ENCODE assay signal across 2 cellular contexts in genomic region chr1:2319291-2319690, GRCh38.
TF ChIP-seq lines count a peak whose summit lies in the region.

No MANE protein-coding gene starts in this region.

TF ChIP-seq in H1, 55 proteins besides CTCF, POLR2A, EP300 and RAD21 (continued from another document):
- TF ChIP-seq CHD7 (IDR thresholded peaks at IDR 0.05; ENCODE audit: insufficient replicate concordance, low read length) = no peak
- TF ChIP-seq POU5F1 (IDR thresholded peaks at IDR 0.05; ENCODE audit: low read depth, low read length) = no peak
- TF ChIP-seq TAF7 (optimal IDR thresholded peaks at IDR 0.05; ENCODE audit: borderline replicate concordance, low read depth, low read length) = no peak
- no peak for TF ChIP-seq HDAC6 (IDR thresholded peaks at IDR 0.05; ENCODE audit: low read depth, low read length)
- TF ChIP-seq BRCA1 (IDR thresholded peaks at IDR 0.05; ENCODE audit: low read depth, low read length) = no peak
- no peak for TF ChIP-seq RBBP5 (IDR thresholded peaks at IDR 0.05; ENCODE audit: borderline replicate concordance, low read depth, low read length)
- no peak for TF ChIP-seq RXRA (IDR thresholded peaks at IDR 0.05; ENCODE audit: insufficient read depth, low read depth, low read length)
- TF ChIP-seq PHF8 (conservative IDR thresholded peaks at IDR 0.05; ENCODE audit: low read depth, low read length) = no peak
TF ChIP-seq in H1: peak in this region for 0.

TF ChIP-seq in neural cell, 6 proteins besides CTCF, POLR2A, EP300 and RAD21 (continued from another document):
- TF ChIP-seq REST (IDR thresholded peaks at IDR 0.05; ENCODE audit: borderline replicate concordance) = no peak
- no peak for TF ChIP-seq MXI1 (conservative IDR thresholded peaks at IDR 0.05; ENCODE audit: poor library complexity, severe bottlenecking)
- TF ChIP-seq POLR2AphosphoS5 (IDR thresholded peaks at IDR 0.05) = no peak
- TF ChIP-seq TAF1 (IDR thresholded peaks at IDR 0.05; ENCODE audit: low read depth) = no peak
- TF ChIP-seq EZH2 (IDR thresholded peaks at IDR 0.05; ENCODE audit: borderline replicate concordance, insufficient read depth, low read length, poor library complexity, severe bottlenecking) = no peak
